Comparison of ENCODE assay signal across 34 cellular contexts in the genomic region with DNA sequence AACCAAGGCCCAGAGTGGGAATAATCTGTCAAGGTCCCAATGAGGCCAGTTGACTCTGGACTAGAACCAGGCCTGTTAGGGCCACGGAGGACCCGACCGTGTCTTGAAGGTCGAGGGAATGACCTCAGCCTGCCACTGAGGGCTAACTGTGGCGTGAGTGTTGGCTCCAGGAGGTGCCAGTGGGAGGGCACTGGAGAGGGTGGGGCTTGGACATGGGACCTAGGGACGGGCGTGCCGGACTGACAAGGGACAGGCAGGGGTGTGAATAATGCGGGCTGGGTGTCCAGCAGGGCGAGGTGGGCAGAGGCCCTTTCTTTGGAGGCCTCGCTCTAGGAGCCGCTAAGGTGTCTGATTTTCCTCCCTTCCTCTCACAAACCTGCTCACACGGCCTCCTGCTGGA. TPM values are rescaled to one million over a fixed set of nuclear protein-coding genes. Genes with fewer than 3 reads are reported as not detected.
"Had no signal": no experiment of that assay in that cellular context is flagged by ENCODE, and none has a peak within 500 bp of the region (broad histone marks: within the 10 kb centered on the region; RNA-seq: fewer than 3 reads in every experiment).

No MANE protein-coding gene starts in this region.

- H3K9ac ChIP-seq: neural progenitor cell, parathyroid adenoma had no signal

- H3K9me3 ChIP-seq: neutrophil, psoas muscle, right lobe of liver, sigmoid colon, thoracic aorta, thyroid gland, tibial nerve, upper lobe of left lung, vagina had no signal

- H3K9me3 Mint-ChIP-seq: naive thymus-derived CD4-positive, alpha-beta T cell; natural killer cell; nephron; neural progenitor cell; stimulated activated effector memory CD8-positive, alpha-beta T cell treated with anti-CD3 and anti-CD28 coated beads, Interleukin-12 subunit alpha, Interleukin-12 subunit beta, amount 100 ng/mL, for 72 hours; stimulated activated naive B cell treated with anti-CD40 and anti-IgM and Interleukin-4, amounts not matched to agents 10 μg/mL and 1 μg/mL and 100 μg/mL, for 72 hours; stimulated activated naive CD8-positive, alpha-beta T cell treated with anti-CD3 and anti-CD28 coated beads, Interleukin-15, Interleukin-2, amounts not matched to agents 100 ng/mL and 50 ng/mL, for 24 hours had no signal

- H3K36me3 Mint-ChIP-seq: natural killer cell; neural progenitor cell; stimulated activated effector memory CD8-positive, alpha-beta T cell treated with anti-CD3 and anti-CD28 coated beads, Interleukin-12 subunit alpha, Interleukin-12 subunit beta, amount 100 ng/mL, for 72 hours had no signal

- H3K4me1 Mint-ChIP-seq: natural killer cell had no signal

- H3K4me3 ChIP-seq: neural progenitor cell, psoas muscle, right lobe of liver, sigmoid colon, thoracic aorta, thyroid gland, tibial nerve, upper lobe of left lung, vagina had no signal

- H3K27ac ChIP-seq: neural progenitor cell, neutrophil, parathyroid adenoma, psoas muscle, right lobe of liver, sigmoid colon, thoracic aorta, thyroid gland, tibial nerve, vagina had no signal

- DNase-seq: naive thymus-derived CD4-positive, alpha-beta T cell; natural killer cell; nucleus accumbens; posterior cingulate gyrus; psoas muscle; right lobe of liver; sigmoid colon; small intestine; stimulated activated CD4-positive, alpha-beta T cell treated with anti-CD3 and anti-CD28 coated beads, Interleukin-15, amount 100 ng/mL, for 24 hours; stimulated activated CD4-positive, alpha-beta T cell treated with anti-CD3 and anti-CD28 coated beads, Interleukin-2, amount 100 ng/mL, for 24 hours; stimulated activated CD4-positive, alpha-beta T cell treated with anti-CD3 and anti-CD28 coated beads, Interleukin-2, amount 100 ng/mL, for 48 hours; stimulated activated CD4-positive, alpha-beta T cell treated with anti-CD3 and anti-CD28 coated beads, Interleukin-4, amount 100 ng/mL, for 24 hours; stimulated activated naive B cell treated with anti-CD40 and anti-IgM and Interleukin-4, amounts not matched to agents 10 μg/mL and 1 μg/mL and 100 μg/mL, for 72 hours; stimulated activated naive CD4-positive, alpha-beta T cell treated with Interleukin-2 at 50 U/mL for 16 hours; thyroid gland; trophoblast cell had no signal

- H3K27me3 ChIP-seq: neural progenitor cell, right lobe of liver, sigmoid colon, thyroid gland, tibial nerve, upper lobe of left lung, vagina had no signal

- H3K4me2 ChIP-seq: neural progenitor cell had no signal

- H3K36me3 ChIP-seq: neural progenitor cell, neutrophil, right lobe of liver, thoracic aorta, thyroid gland, vagina had no signal

- H3K27ac Mint-ChIP-seq: natural killer cell; nephron; neural progenitor cell; progenitor cell of endocrine pancreas; stimulated activated effector memory CD8-positive, alpha-beta T cell treated with anti-CD3 and anti-CD28 coated beads, Interleukin-12 subunit alpha, Interleukin-12 subunit beta, amount 100 ng/mL, for 72 hours; stimulated activated naive B cell treated with anti-CD40 and anti-IgM and Interleukin-4, amounts not matched to agents 10 μg/mL and 1 μg/mL and 100 μg/mL, for 72 hours; stimulated activated naive CD8-positive, alpha-beta T cell treated with anti-CD3 and anti-CD28 coated beads, Interleukin-15, Interleukin-2, amounts not matched to agents 100 ng/mL and 50 ng/mL, for 24 hours had no signal

- H2AFZ ChIP-seq: neural progenitor cell, parathyroid adenoma had no signal

- H3K4me1 ChIP-seq: parathyroid adenoma had no signal

- H3K4me3 Mint-ChIP-seq: naive thymus-derived CD4-positive, alpha-beta T cell; natural killer cell; nephron; neural progenitor cell; stimulated activated effector memory CD8-positive, alpha-beta T cell treated with anti-CD3 and anti-CD28 coated beads, Interleukin-12 subunit alpha, Interleukin-12 subunit beta, amount 100 ng/mL, for 72 hours; stimulated activated naive B cell treated with anti-CD40 and anti-IgM and Interleukin-4, amounts not matched to agents 10 μg/mL and 1 μg/mL and 100 μg/mL, for 72 hours; stimulated activated naive CD8-positive, alpha-beta T cell treated with anti-CD3 and anti-CD28 coated beads, Interleukin-15, Interleukin-2, amounts not matched to agents 100 ng/mL and 50 ng/mL, for 24 hours had no signal

- ATAC-seq: naive thymus-derived CD4-positive, alpha-beta T cell; natural killer cell; psoas muscle; right lobe of liver; stimulated activated effector memory CD8-positive, alpha-beta T cell treated with anti-CD3 and anti-CD28 coated beads, Interleukin-12 subunit alpha, Interleukin-12 subunit beta, amount 100 ng/mL, for 72 hours; stimulated activated naive B cell treated with anti-CD40 and anti-IgM and Interleukin-4, amounts not matched to agents 10 μg/mL and 1 μg/mL and 100 μg/mL, for 72 hours had no signal

RNA-seq across cellular contexts. Expression of a gene that starts 7.5 kb away (rescaled TPM):
- total RNA-seq: natural killer cell had no signal

RNA-seq across cellular contexts. Expression of a gene that starts 17.2 kb away (rescaled TPM):
- total RNA-seq: naive thymus-derived CD4-positive, alpha-beta T cell; natural killer cell; omental fat pad; osteocyte; progenitor cell of endocrine pancreas; renal cortical epithelial cell; right cardiac atrium; right lobe of liver; sigmoid colon; temporal lobe; thoracic aorta; thyroid gland; upper lobe of left lung; ureter; vagina had no signal
- polyA plus RNA-seq: naive thymus-derived CD4-positive, alpha-beta T cell; neural cell; right cardiac atrium; sigmoid colon; small intestine had no signal
